In genomic region chrX:119870626-119871131, GRCh38 we compare ENCODE assay signal across 9 cellular contexts. TPM values are rescaled to one million over a fixed set of nuclear protein-coding genes. Genes with fewer than 3 reads are reported as not detected.
DNase-seq lines count a peak whose midpoint lies in the region; ATAC-seq, FAIRE-seq and TF ChIP-seq lines count a peak whose summit lies in the region.
"Had no signal": no experiment of that assay in that cellular context is flagged by ENCODE, and none has a peak within 500 bp of the region (broad histone marks: within the 10 kb centered on the region; RNA-seq: fewer than 3 reads in every experiment).

No MANE protein-coding gene starts in this region.

- H3K4me3 ChIP-seq in kidney (ENCODE audit: low read length in 2 of 2): peak overlapping the region; percentile 88 to 93

- no peaks in the 10 kb centered on the region for H3K36me3 ChIP-seq in kidney (ENCODE audit: control insufficient read depth in 1 of 2, insufficient read depth in 2 of 2, low read length in 2 of 2)

- POLR2A ChIA-PET in T-cell (lab: Charles Lee): interaction anchor here (0.6 to 3.4 kb wide), 10 partner anchors 8 to 306 kb away, joined by 3 to 28 read pairs (median 6); partner anchors contain the start of genes RPL39 (in 2 of the 2) and UPF3B (in 2 of the 2)

- peaks cover 14 to 35% (median 34%) of the 10 kb centered on the region in 3 donors for H3K4me1 Mint-ChIP-seq in T-cell

- H3K9ac ChIP-seq in kidney (ENCODE audit: low read length in 2 of 2): peak overlapping the region; percentile 71 to 95

- CTCF ChIA-PET in T-cell (lab: Charles Lee): interaction anchor here (0.5 to 2.4 kb wide), 10 partner anchors 8 to 246 kb away, joined by 3 to 15 read pairs (median 4); partner anchors contain the start of genes RPL39 (in 1 of the 2) and UPF3B (in 1 of the 2)

- H3K9me3 Mint-ChIP-seq in T-cell: no peaks in the 10 kb centered on the region

- H3K27ac Mint-ChIP-seq in T-cell: peak overlapping the region; percentile 97 to 100

- ATAC-seq in HG03097 (IDR thresholded peaks at IDR 0.05; ENCODE audit: low FRiP score, unreplicated experiment) (peak; percentile 15), T-cell (replicated peaks in 1 of 4) (peak; percentile 1 to 25 (median 17))

- no peaks in the 10 kb centered on the region for H3K36me3 Mint-ChIP-seq in T-cell

- TF ChIP-seq CTCF in kidney (IDR thresholded peaks at IDR 0.05; ENCODE audit: borderline replicate concordance, extremely low read depth, insufficient read depth): no peak

- peak; percentile 19 for DNase-seq in NCI-H1105 treated with DMSO at 0.1 percent for 48 hours (lab: John Stamatoyannopoulos, UW)
- no peak for DNase-seq in NCI-H1105 (lab: John Stamatoyannopoulos, UW)
- DNase-seq in T-cell: peak in 28 of 34 experiments; percentile 5 to 39 (median 22)
- peak in 22 of 61 donors; percentile 1 to 35 (median 10) for DNase-seq in caudate nucleus (lab: John Stamatoyannopoulos, UW)
- no peak for DNase-seq in kidney
- DNase-seq in stimulated activated CD4-positive, alpha-beta T cell treated with anti-CD3 and anti-CD28 coated beads, Interleukin-4, amount 100 ng/mL, for 24 hours: peak; percentile 23
- no peak for DNase-seq in HuH-7.5 (ENCODE audit: low spot score)

- H3K9me3 ChIP-seq in kidney (ENCODE audit: control insufficient read depth in 1 of 2, low read length in 2 of 2): no peaks in the 10 kb centered on the region

- H3K27me3 Mint-ChIP-seq in T-cell: no peaks in the 10 kb centered on the region

- no peak for FAIRE-seq in kidney (lab: Jason Lieb, UNC)

- H3K27ac ChIP-seq in caudate nucleus (ENCODE audit: low read depth, low read length) (peak overlapping the region; percentile 55), kidney (ENCODE audit: low read depth in 2 of 2, low read length in 2 of 2) (peak overlapping the region; percentile 92 to 93)

- intact Hi-C loops in kidney (cut with DNase I): no loop called here

- H3K4me3 Mint-ChIP-seq in T-cell: peak overlapping the region; percentile 93 to 100 (median 100)

- no peaks in the 10 kb centered on the region for H3K4me1 ChIP-seq in kidney (ENCODE audit: control insufficient read depth in 1 of 2, insufficient read depth in 1 of 2, low read depth in 1 of 2, low read length in 2 of 2)

RNA-seq across cellular contexts. Expression of gene RNF113A, which starts 0.9 kb away (rescaled TPM):
- total RNA-seq in T-cell: 10 to 100 TPM; 23.4 to 40.5 (median 36.5) TPM
- total RNA-seq in kidney: 13.3 TPM
- 18.7 TPM for polyA plus RNA-seq in kidney (ENCODE audit: insufficient read depth, low read depth, low replicate concordance)

RNA-seq across cellular contexts. Expression of gene NDUFA1, which starts 1.0 kb away (rescaled TPM):
- total RNA-seq in T-cell (10 to 100 TPM; 56.3 to 60.8 (median 58.0) TPM), kidney (114 TPM)
- 512 TPM for polyA plus RNA-seq in kidney (ENCODE audit: insufficient read depth, low read depth, low replicate concordance)

RNA-seq across cellular contexts. Expression of gene UPF3B, which starts 17.9 kb away (rescaled TPM):
- 10 to 100 TPM in 2 of 5 donors, 1 to 10 TPM in 3; 7.2 to 11.8 (median 9.6) TPM for total RNA-seq in T-cell
- 6.0 TPM for total RNA-seq in kidney
- 9.4 TPM for polyA plus RNA-seq in kidney (ENCODE audit: insufficient read depth, low read depth, low replicate concordance)

RNA-seq across cellular contexts. Expression of gene AKAP14, which starts 25.0 kb away (rescaled TPM):
- not detected for total RNA-seq in T-cell
- total RNA-seq in kidney: not detected
- not detected for polyA plus RNA-seq in kidney (ENCODE audit: insufficient read depth, low read depth, low replicate concordance)
- total RNA-seq: dermis microvascular lymphatic vessel endothelial cell had no signal

Comparison
In these comparisons a context has a peak if more than half of its experiments do, and no peak if none do; other contexts are left out.
1. DNase-seq: peak in NCI-H1105 treated with DMSO at 0.1 percent for 48 hours (single experiment), T-cell (28 of 34) and stimulated activated CD4-positive, alpha-beta T cell treated with anti-CD3 and anti-CD28 coated beads, Interleukin-4, amount 100 ng/mL, for 24 hours (single experiment); none in NCI-H1105 (single experiment), kidney (single experiment) and HuH-7.5 (single experiment).